In genomic region chr11:65662802-65663633, GRCh38 we compare ENCODE assay signal across 8 cellular contexts. TPM values are rescaled to one million over a fixed set of nuclear protein-coding genes. Genes with fewer than 3 reads are reported as not detected.
DNase-seq lines count a peak whose midpoint lies in the region; ATAC-seq, FAIRE-seq and TF ChIP-seq lines count a peak whose summit lies in the region.

TSS of gene RELA (minus strand) at chr11:65662916. CDS start at chr11:65662832, 84 bp downstream.

- H3K27me3 ChIP-seq in uterus: no peaks in the 10 kb centered on the region

- DNase-seq in GM12892 (ENCODE audit: insufficient read length) (peak; percentile 92), NCI-H128 (lab: John Stamatoyannopoulos, UW; ENCODE audit: unreplicated experiment) (peak; percentile 67), T-helper 17 cell (peak; percentile 82 to 88 (median 85)), amygdala (lab: John Stamatoyannopoulos, UW) (peak; percentile 69 to 99 (median 92)), left ventricle myocardium superior (peak; percentile 95), putamen (ENCODE audit: low spot score) (peak; percentile 93), uterus (peak; percentile 97)

- peaks cover 7 to 11% of the 10 kb centered on the region in 2 donors for H3K4me1 ChIP-seq in uterus

- peak within 1 kb of the TSS; percentile 90 for H3K4me3 Mint-ChIP-seq in T-helper 17 cell

- intact Hi-C loops in left ventricle myocardium superior (cut with micrococcal nuclease): no loop called here
- intact Hi-C loops in uterus (cut with DNase I; ENCODE audit: low total_unique reads): no loop called here

- FAIRE-seq in GM12892 (lab: Jason Lieb, UNC): peak; percentile 99

- ATAC-seq in HG02678 (IDR thresholded peaks at IDR 0.05; ENCODE audit: unreplicated experiment) (peak; percentile 81), T-helper 17 cell (peak; percentile 86), left ventricle myocardium superior (peak; percentile 90)

- peak within 1 kb of the TSS; percentile 98 to 100 for H3K27ac ChIP-seq in uterus

- TF ChIP-seq CTCF in uterus (IDR thresholded peaks at IDR 0.05): peak in 3 of 4 experiments; percentile 9 to 58 (median 51)

- peak within 1 kb of the TSS; percentile 96 for H3K27ac Mint-ChIP-seq in T-helper 17 cell

- no peaks in the 10 kb centered on the region for H3K36me3 ChIP-seq in uterus

- TF ChIP-seq POLR2A in GM12892 (IDR thresholded peaks at IDR 0.05; ENCODE audit: low read depth, low read length) (peak; percentile 78), uterus (IDR thresholded peaks at IDR 0.05) (peak; percentile 84 to 88)

- peaks cover 26% of the 10 kb centered on the region for H3K4me1 Mint-ChIP-seq in T-helper 17 cell

- no peaks in the 10 kb centered on the region for H3K9me3 ChIP-seq in T-helper 17 cell (ENCODE audit: control insufficient read depth, low read length, poor library complexity, severe bottlenecking)
- no peaks in the 10 kb centered on the region for H3K9me3 ChIP-seq in uterus

- H3K4me3 ChIP-seq in uterus: peak within 1 kb of the TSS; percentile 87 to 88

- H3K27me3 Mint-ChIP-seq in T-helper 17 cell: no peaks in the 10 kb centered on the region

- H3K36me3 Mint-ChIP-seq in T-helper 17 cell (ENCODE audit: low read depth): peaks cover 13% of the 10 kb centered on the region

RNA-seq across cellular contexts. Expression of gene RELA, which starts in this region (rescaled TPM):
- polyA plus RNA-seq in GM12892 (2012; ENCODE audit: missing spikeins): 28.2 TPM
- total RNA-seq in T-helper 17 cell (100 to 1,000 TPM; 302 to 378 TPM), left ventricle myocardium superior (40.1 TPM), uterus (10 to 100 TPM in 3 of 4 donors, 1 to 10 TPM in 1; 6.7 to 97.1 (median 36.5) TPM)

Comparison
In these comparisons a context has a peak if more than half of its experiments do, and no peak if none do; other contexts are left out.
1. Peak in every context shown above with its lines: DNase-seq, ATAC-seq, H3K4me3 ChIP-seq and H3K27ac ChIP-seq.